8 cellular contexts compared by ENCODE assay signal in the genomic region with DNA sequence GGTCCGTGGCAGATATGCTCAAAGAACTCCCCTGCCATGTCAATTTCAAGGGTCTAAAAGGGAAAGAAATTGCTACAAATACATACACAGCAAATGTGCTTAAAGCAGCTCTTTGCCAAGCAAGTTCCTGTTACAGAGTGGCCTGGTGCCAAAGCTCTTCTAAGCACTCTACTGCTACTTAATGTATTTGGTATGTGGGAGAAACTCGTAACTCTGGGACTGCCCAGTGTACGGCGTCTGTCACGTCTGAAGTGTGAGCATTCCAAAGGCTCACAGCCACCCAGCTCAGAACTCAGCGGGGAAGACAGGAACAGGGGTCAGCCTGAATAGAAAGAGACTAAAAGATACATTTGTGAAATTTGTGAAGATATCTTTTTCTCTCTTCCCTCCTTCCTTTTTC. TPM values are rescaled to one million over a fixed set of nuclear protein-coding genes. Genes with fewer than 3 reads are reported as not detected.
A peak's percentile ranks its signal among the peaks of the same experiment; 100 is the strongest.
DNase-seq lines count a peak whose midpoint lies in the region; ATAC-seq, FAIRE-seq and TF ChIP-seq lines count a peak whose summit lies in the region.

No MANE protein-coding gene starts in this region.

- H3K36me3 ChIP-seq in BJ (ENCODE audit: control insufficient read depth, insufficient read depth, low read length) = no peaks in the 10 kb centered on the region
- no peaks in the 10 kb centered on the region for H3K36me3 ChIP-seq in ascending aorta
- H3K36me3 ChIP-seq in small intestine (ENCODE audit: control insufficient read depth in 2 of 2, insufficient read depth in 2 of 2, low read length in 2 of 2) = no peaks in the 10 kb centered on the region
- no peaks in the 10 kb centered on the region for H3K36me3 ChIP-seq in CD4-positive, alpha-beta memory T cell (ENCODE audit: insufficient read depth, low read length)

- CTCF ChIA-PET in BJ (lab: Yijun Ruan, JAX) (no interaction called here), T-cell (lab: Charles Lee) (interaction anchor here in 1 of 2 donors (0.5 kb wide), 1 partner anchor 9 kb away, joined by 3 read pairs; no protein-coding TSS in a partner anchor)
- CTCF ChIA-PET in CD4-positive, alpha-beta memory T cell (lab: Charles Lee; ENCODE audit: partially characterized antibody) = no interaction called here

- WGBS in small intestine, 3 donors = 22 to 36% (median 36%) methylated on average over 6 of the region's 6 CpGs

- DNase-seq in BJ (ENCODE audit: low read depth) (peak; percentile 90), NCI-H1092 (lab: John Stamatoyannopoulos, UW) (peak; percentile 63), ascending aorta (ENCODE audit: low spot score in 2 of 2) (peak; percentile 22 to 95), hepatic stellate cell (ENCODE audit: low spot score) (peak; percentile 44), small intestine (peak; percentile 11), T-cell (no peak)
- DNase-seq in CD4-positive, alpha-beta memory T cell = no peak

- H3K27me3 ChIP-seq in BJ (ENCODE audit: control insufficient read depth, insufficient read depth, low read length) = no peaks in the 10 kb centered on the region
- H3K27me3 ChIP-seq in ascending aorta = no peaks in the 10 kb centered on the region
- no peaks in the 10 kb centered on the region for H3K27me3 ChIP-seq in small intestine (ENCODE audit: control insufficient read depth in 2 of 2, insufficient read depth in 2 of 2, low read length in 2 of 2)
- no peaks in the 10 kb centered on the region for H3K27me3 ChIP-seq in CD4-positive, alpha-beta memory T cell (ENCODE audit: insufficient read depth, low read length)

- no peak overlapping the region for H3K27ac Mint-ChIP-seq in CD4-positive, alpha-beta memory T cell
- H3K27ac Mint-ChIP-seq in T-cell = no peak overlapping the region

- H3K36me3 Mint-ChIP-seq in CD4-positive, alpha-beta memory T cell = no peaks in the 10 kb centered on the region
- H3K36me3 Mint-ChIP-seq in T-cell = no peaks in the 10 kb centered on the region

- H3K4me1 ChIP-seq in ascending aorta = peaks cover 0 to 69% of the 10 kb centered on the region in 2 donors
- peaks cover 0 to 2% of the 10 kb centered on the region in 2 donors for H3K4me1 ChIP-seq in small intestine (ENCODE audit: control insufficient read depth in 2 of 2, insufficient read depth in 1 of 2, low read depth in 1 of 2, low read length in 1 of 2)
- H3K4me1 ChIP-seq in CD4-positive, alpha-beta memory T cell (ENCODE audit: insufficient read depth, low read length) = no peaks in the 10 kb centered on the region

- no peak for FAIRE-seq in small intestine (lab: Jason Lieb, UNC)

- no peaks in the 10 kb centered on the region for H3K4me1 Mint-ChIP-seq in CD4-positive, alpha-beta memory T cell
- H3K4me1 Mint-ChIP-seq in T-cell = no peaks in the 10 kb centered on the region

- H3K4me3 ChIP-seq in BJ (ENCODE audit: low read depth, low read length) (peak overlapping the region; percentile 31), ascending aorta (peak overlapping the region; percentile 32 to 35), small intestine (ENCODE audit: low read depth in 1 of 2, low read length in 2 of 2) (no peak overlapping the region)
- H3K4me3 ChIP-seq in CD4-positive, alpha-beta memory T cell (ENCODE audit: low read length in 2 of 2) = no peak overlapping the region

- peaks cover 0 to 3% (median 0%) of the 10 kb centered on the region in 8 donors for H3K9me3 Mint-ChIP-seq in CD4-positive, alpha-beta memory T cell
- no peaks in the 10 kb centered on the region for H3K9me3 Mint-ChIP-seq in T-cell

- intact Hi-C loops in ascending aorta (cut with DNase I) = loop anchor here (2.0 to 5.0 kb wide), 3 partner anchors 52 to 192 kb away; partner anchors contain the start of gene RBMS3
- intact Hi-C loops in CD4-positive, alpha-beta memory T cell (cut with micrococcal nuclease) = no loop called here

- POLR2A ChIA-PET in BJ (lab: Charles Lee) (no interaction called here), T-cell (lab: Charles Lee) (no interaction called here)
- POLR2A ChIA-PET in CD4-positive, alpha-beta memory T cell (lab: Charles Lee; ENCODE audit: partially characterized antibody) = no interaction called here

- H3K4me3 Mint-ChIP-seq in CD4-positive, alpha-beta memory T cell = no peak overlapping the region
- H3K4me3 Mint-ChIP-seq in T-cell = no peak overlapping the region

- no peak for ATAC-seq in T-cell (replicated peaks in 1 of 4)
- ATAC-seq in HG02588 (IDR thresholded peaks at IDR 0.05; ENCODE audit: unreplicated experiment) = no peak

- no peaks in the 10 kb centered on the region for H3K9me3 ChIP-seq in ascending aorta
- H3K9me3 ChIP-seq in small intestine (ENCODE audit: control insufficient read depth, low read depth) = no peaks in the 10 kb centered on the region
- H3K9me3 ChIP-seq in CD4-positive, alpha-beta memory T cell (ENCODE audit: control insufficient read depth in 1 of 2, low read length in 2 of 2) = no peaks in the 10 kb centered on the region

- H3K27me3 Mint-ChIP-seq in CD4-positive, alpha-beta memory T cell = no peaks in the 10 kb centered on the region
- no peaks in the 10 kb centered on the region for H3K27me3 Mint-ChIP-seq in T-cell

- TF ChIP-seq CTCF in BJ (IDR thresholded peaks at IDR 0.05; ENCODE audit: insufficient read depth, low read depth, low read length) = no peak
- TF ChIP-seq CTCF in ascending aorta (IDR thresholded peaks at IDR 0.05) = no peak

- H3K27ac ChIP-seq in ascending aorta = peak overlapping the region; percentile 65 to 88
- peak overlapping the region in 1 of 2 donors; percentile 61 for H3K27ac ChIP-seq in small intestine (ENCODE audit: low read depth in 1 of 2, low read length in 1 of 2)
- H3K27ac ChIP-seq in CD4-positive, alpha-beta memory T cell (ENCODE audit: low read depth, low read length) = no peak overlapping the region

RNA-seq across cellular contexts. Expression of gene RBMS3, which starts 54.6 kb away (rescaled TPM):
- 13.9 and 14.5 TPM in 2 replicates for polyA plus RNA-seq in BJ (2011; rRNA removed)
- 77.8 and 128 TPM in 2 replicates for polyA minus RNA-seq in BJ (2011; rRNA and poly(A)+ RNA removed)
- 65.8 TPM for total RNA-seq in ascending aorta
- 1 to 10 TPM in 1 of 3 donors, under 1 TPM in 1, not detected in 1; 0.81 to 4.8 TPM for polyA plus RNA-seq in small intestine
- 1 to 10 TPM; 1.0 to 1.6 TPM for total RNA-seq in CD4-positive, alpha-beta memory T cell
- polyA plus RNA-seq in CD4-positive, alpha-beta memory T cell = under 1 TPM in 1 of 2 donors, not detected in 1; 0.70 TPM
- 1 to 10 TPM in 4 of 5 donors, under 1 TPM in 1; 0.62 to 2.9 (median 1.4) TPM for total RNA-seq in T-cell

Comparison
In these comparisons a context has a peak if more than half of its experiments do, and no peak if none do; other contexts are left out.
1. DNase-seq: peak in BJ (single experiment), NCI-H1092 (single experiment), ascending aorta (2 of 2), hepatic stellate cell (single experiment) and small intestine (single experiment); none in CD4-positive, alpha-beta memory T cell (0 of 5) and T-cell (0 of 34).
2. H3K4me3 ChIP-seq: peak in BJ (single experiment) and ascending aorta (2 of 2); none in small intestine (0 of 2) and CD4-positive, alpha-beta memory T cell (0 of 2).
3. RNA of gene RBMS3, which starts 54.6 kb away (total RNA-seq): 65.8 TPM in ascending aorta (single experiment); 1.0 to 1.6 TPM in CD4-positive, alpha-beta memory T cell and 0.62 to 2.9 TPM in T-cell; every median in the first group is over 10 times any median in the second.